Comparison of ENCODE assay signal across 9 cellular contexts in the genomic region with DNA sequence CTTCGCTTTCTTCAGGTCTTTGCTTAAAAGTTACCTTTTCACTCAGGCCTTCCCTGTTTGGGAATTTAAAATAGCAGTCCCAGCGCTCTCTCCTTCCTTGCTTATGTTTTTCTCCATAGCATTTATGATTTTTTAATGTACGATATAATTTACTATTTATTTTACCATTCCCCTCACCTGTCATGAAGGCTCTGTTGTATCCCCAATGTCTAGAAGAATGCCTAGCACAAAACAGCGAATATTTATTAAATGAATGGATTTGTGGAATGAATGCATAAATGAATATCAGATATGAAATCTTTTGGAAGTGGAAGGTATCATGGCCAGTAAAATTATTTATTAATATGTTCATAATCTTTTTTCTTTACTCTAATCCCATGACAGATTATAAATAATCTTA. TPM values are rescaled to one million over a fixed set of nuclear protein-coding genes. Genes with fewer than 3 reads are reported as not detected.
DNase-seq lines count a peak whose midpoint lies in the region; ATAC-seq, FAIRE-seq and TF ChIP-seq lines count a peak whose summit lies in the region.
"Had no signal": no experiment of that assay in that cellular context is flagged by ENCODE, and none has a peak within 500 bp of the region (broad histone marks: within the 10 kb centered on the region; RNA-seq: fewer than 3 reads in every experiment).

No MANE protein-coding gene starts in this region.

- H3K79me2 ChIP-seq in OCI-LY1 (ENCODE audit: insufficient read depth, low read length) (no peaks in the 10 kb centered on the region), endothelial cell of umbilical vein (ENCODE audit: control insufficient read depth, insufficient read depth, low read length) (peaks cover 31% of the 10 kb centered on the region)

- H3K9me3 Mint-ChIP-seq in CD4-positive, alpha-beta T cell = no peaks in the 10 kb centered on the region

- POLR2A ChIA-PET in CD4-positive, alpha-beta T cell (lab: Charles Lee) = interaction anchor here (1.4 to 1.6 kb wide), 2 partner anchors 9 to 98 kb away, joined by 3 to 8 read pairs; partner anchors contain the start of gene EPS15
- POLR2A ChIA-PET in endothelial cell of umbilical vein (lab: Charles Lee) = no interaction called here

- no peaks in the 10 kb centered on the region for H4K20me1 ChIP-seq in OCI-LY1 (ENCODE audit: insufficient read depth, low read length)
- H4K20me1 ChIP-seq in endothelial cell of umbilical vein (replicated peaks; ENCODE audit: control insufficient read depth, extremely low read depth, insufficient read depth, low read length) = no peaks in the 10 kb centered on the region

- peak overlapping the region; percentile 95 for H3K27ac Mint-ChIP-seq in CD4-positive, alpha-beta T cell

- no peaks in the 10 kb centered on the region for H3K27me3 ChIP-seq in CD4-positive, alpha-beta T cell (ENCODE audit: control insufficient read depth, insufficient read depth, low read length)
- H3K27me3 ChIP-seq in OCI-LY1 (ENCODE audit: insufficient read depth, low read length) (no peaks in the 10 kb centered on the region), endothelial cell of umbilical vein (ENCODE audit: control insufficient read depth in 2 of 2, insufficient read depth in 2 of 2, low read length in 2 of 2) (peaks cover 2 to 3% of the 10 kb centered on the region in 2 experiments), pancreas (no peaks in the 10 kb centered on the region)

- H3K4me3 Mint-ChIP-seq in CD4-positive, alpha-beta T cell = peak overlapping the region; percentile 53

- no peak for TF ChIP-seq CTCF in CD4-positive, alpha-beta T cell (IDR thresholded peaks at IDR 0.05)
- no peak for TF ChIP-seq CTCF in OCI-LY1 (IDR thresholded peaks at IDR 0.05; ENCODE audit: low read length)
- TF ChIP-seq CTCF in endothelial cell of umbilical vein (IDR thresholded peaks at IDR 0.05; ENCODE audit: extremely low read depth in 1 of 2, insufficient read depth in 1 of 2, low read depth in 1 of 2, low read length in 2 of 2) = no peak
- TF ChIP-seq CTCF in pancreas (IDR thresholded peaks at IDR 0.05) = no peak
- TF ChIP-seq CTCF in lower leg skin (IDR thresholded peaks at IDR 0.05) = no peak

- peaks cover under 1% of the 10 kb centered on the region for H3K27me3 Mint-ChIP-seq in CD4-positive, alpha-beta T cell

- CTCF ChIA-PET in CD4-positive, alpha-beta T cell (lab: Charles Lee) = interaction anchor here (0.7 kb wide), 1 partner anchor 182 kb away, joined by 5 read pairs; no protein-coding TSS in a partner anchor
- CTCF ChIA-PET in endothelial cell of umbilical vein (lab: Charles Lee) = interaction anchor here (1.1 kb wide), 1 partner anchor 47 kb away, joined by 5 read pairs; no protein-coding TSS in a partner anchor

- peaks cover 41% of the 10 kb centered on the region for H3K4me1 Mint-ChIP-seq in CD4-positive, alpha-beta T cell (ENCODE audit: low read depth)

- H3K9me1 ChIP-seq in endothelial cell of umbilical vein (replicated peaks; ENCODE audit: control insufficient read depth, extremely low read depth, insufficient read depth, low read length) = no peaks in the 10 kb centered on the region

- dilution Hi-C loops in endothelial cell of umbilical vein (cut with MboI; ENCODE audit: extremely low pct_ligation_motif_present, low sequenced_read_pairs) = no loop called here

- BruUV-seq in endothelial cell of umbilical vein (replicated peaks; lab: Mats Ljungman, UMichigan) = no TSS peak

- H3F3A ChIP-seq in OCI-LY1 (ENCODE audit: insufficient read depth, low read length) = no peaks in the 10 kb centered on the region

- 54 to 57% methylated on average over 4 of the region's 4 CpGs for WGBS in pancreas, 2 donors
- 64 to 67% methylated on average over 4 of the region's 4 CpGs for WGBS in lower leg skin, 2 donors

- H3K4me3 ChIP-seq in OCI-LY1 (ENCODE audit: low read depth, low read length, poor library complexity, severe bottlenecking) (peak overlapping the region; percentile 88), endothelial cell of umbilical vein (replicated peaks in 1 of 3; ENCODE audit: insufficient read depth in 1 of 3, low read depth in 1 of 3, low read length in 3 of 3) (peak overlapping the region in 1 of 3 experiments; percentile 4), pancreas (peak overlapping the region; percentile 45 to 86 (median 83)), lower leg skin (ENCODE audit: low read depth, poor library complexity, severe bottlenecking) (no peak overlapping the region)

- TF ChIP-seq POLR2A in endothelial cell of umbilical vein (IDR thresholded peaks at IDR 0.05; ENCODE audit: low read depth, low read length) = no peak
- no peak for TF ChIP-seq POLR2A in lower leg skin (IDR thresholded peaks at IDR 0.05)

- peak overlapping the region; percentile 88; the same call in 1 of the 2 replicates for H2AFZ ChIP-seq in OCI-LY1 (ENCODE audit: low read length)
- peak overlapping the region; percentile 66 for H2AFZ ChIP-seq in endothelial cell of umbilical vein (ENCODE audit: low read depth, low read length)

- no peak for FAIRE-seq in endothelial cell of umbilical vein (lab: Jason Lieb, UNC)
- peak; percentile 9 for FAIRE-seq in pancreas (lab: Jason Lieb, UNC)

- H3K36me3 ChIP-seq in OCI-LY1 (ENCODE audit: insufficient read depth, low read length) (no peaks in the 10 kb centered on the region), endothelial cell of umbilical vein (ENCODE audit: control insufficient read depth in 2 of 2, extremely low read depth in 1 of 2, insufficient read depth in 2 of 2, low read length in 2 of 2) (no peaks in the 10 kb centered on the region), pancreas (no peaks in the 10 kb centered on the region)

- intact Hi-C loops in CD4-positive, alpha-beta T cell (cut with DNase I, micrococcal nuclease) = loop anchor here (2.0 to 5.0 kb wide), 6 partner anchors 99 to 1086 kb away; partner anchors contain the start of genes EPS15 (in 1 of the 2), NRDC (in 1 of the 2) and RNF11 (in 1 of the 2)
- intact Hi-C loops in endothelial cell of umbilical vein (cut with micrococcal nuclease) = loop anchor here (2.0 kb wide), 2 partner anchors 54 to 152 kb away; no protein-coding TSS in a partner anchor
- intact Hi-C loops in pancreas (cut with DNase I) = no loop called here
- intact Hi-C loops in lower leg skin (cut with DNase I; ENCODE audit: low total_unique reads) = no loop called here

- no peak for ATAC-seq in CD4-positive, alpha-beta T cell (ENCODE audit: poor library complexity)
- ATAC-seq in pancreas (no peak), HG03439 (IDR thresholded peaks at IDR 0.05; ENCODE audit: unreplicated experiment) (no peak)

- H3K4me2 ChIP-seq in OCI-LY1 (ENCODE audit: low read length) (peak overlapping the region; percentile 91), endothelial cell of umbilical vein (ENCODE audit: insufficient read depth, low read length) (peak overlapping the region; percentile 47)

- no peak overlapping the region for H3K27ac ChIP-seq in CD4-positive, alpha-beta T cell (ENCODE audit: low read depth, low read length)
- H3K27ac ChIP-seq in OCI-LY1 (ENCODE audit: low read depth, low read length, poor library complexity, severe bottlenecking) (no peak overlapping the region), endothelial cell of umbilical vein (ENCODE audit: insufficient read depth, low read depth, low read length) (no peak overlapping the region), pancreas (no peak overlapping the region)

- no peak overlapping the region for H3K9ac ChIP-seq in OCI-LY1 (ENCODE audit: low read length)
- no peak overlapping the region for H3K9ac ChIP-seq in endothelial cell of umbilical vein (replicated peaks; ENCODE audit: extremely low read depth, insufficient read depth, low read length)

- no peak for DNase-seq in CD4-positive, alpha-beta T cell
- DNase-seq in endothelial cell of umbilical vein (ENCODE audit: low read depth, low spot score) (no peak), pancreas (no peak), cortex of kidney (lab: John Stamatoyannopoulos, UW) (no peak), iPS-NIHi11 (ENCODE audit: low spot score) (no peak), lower leg skin (ENCODE audit: low spot score in 2 of 2) (no peak)

- H3K9me2 ChIP-seq in OCI-LY1 (ENCODE audit: low read depth, low read length) = no peaks in the 10 kb centered on the region

- no peaks in the 10 kb centered on the region for H3K9me3 ChIP-seq in CD4-positive, alpha-beta T cell (ENCODE audit: control insufficient read depth, low read length)
- H3K9me3 ChIP-seq in OCI-LY1 (ENCODE audit: low read length) (no peaks in the 10 kb centered on the region), endothelial cell of umbilical vein (replicated peaks; ENCODE audit: control insufficient read depth, insufficient read depth, low read length) (no peaks in the 10 kb centered on the region), pancreas (no peaks in the 10 kb centered on the region)

- peaks cover 9% of the 10 kb centered on the region for H3K36me3 Mint-ChIP-seq in CD4-positive, alpha-beta T cell (ENCODE audit: low read depth)
- H3K36me3 Mint-ChIP-seq: activated CD8-positive, alpha-beta memory T cell treated with anti-CD3 and anti-CD28 coated beads, Interleukin-2, amount 10 ng/mL, durations not matched to agents 7 days and 5 days had no signal

- H3K4me1 ChIP-seq in OCI-LY1 (ENCODE audit: insufficient read depth, low read length, severe bottlenecking) (peaks cover 21% of the 10 kb centered on the region), endothelial cell of umbilical vein (ENCODE audit: control insufficient read depth, extremely low read depth, insufficient read depth, low read length) (peaks cover 25% of the 10 kb centered on the region), pancreas (peaks cover 0 to 16% (median 0%) of the 10 kb centered on the region in 3 donors)

TF ChIP-seq in endothelial cell of umbilical vein, 7 proteins besides CTCF, POLR2A, EP300 and RAD21 (continues in another document):
- TF ChIP-seq MAX (IDR thresholded peaks at IDR 0.05; ENCODE audit: insufficient read depth, insufficient read length) (no peak), POLR2AphosphoS5 (IDR thresholded peaks at IDR 0.05; ENCODE audit: insufficient read depth, low read depth, low read length) (no peak), EZH2 (IDR thresholded peaks at IDR 0.05; ENCODE audit: borderline replicate concordance, low read depth, low read length, severe bottlenecking) (no peak)

RNA-seq across cellular contexts. Expression of gene OSBPL9, which starts 0.4 kb away (rescaled TPM):
- total RNA-seq in CD4-positive, alpha-beta T cell = 10 to 100 TPM; 35.6 to 36.5 TPM
- total RNA-seq in endothelial cell of umbilical vein (74.8 and 80.3 TPM in 2 replicates), pancreas (10 to 100 TPM; 31.8 to 46.0 (median 35.6) TPM), lower leg skin (10 to 100 TPM; 35.9 to 56.9 (median 46.9) TPM)
- polyA plus RNA-seq in endothelial cell of umbilical vein (46.2 and 52.5 TPM in 2 replicates), pancreas (10 to 100 TPM; 30.7 to 51.0 TPM)
- polyA plus RNA-seq in endothelial cell of umbilical vein (2011; cell fraction: cytosol; rRNA removed) = 55.0 and 58.8 TPM in 2 replicates
- 90.8 and 101 TPM in 2 replicates for polyA plus RNA-seq in endothelial cell of umbilical vein (2011; cell fraction: nucleus; rRNA removed)
- polyA plus RNA-seq in endothelial cell of umbilical vein (2012) = 47.7 and 64.7 TPM in 2 replicates
- 165 and 179 TPM in 2 replicates for polyA minus RNA-seq in endothelial cell of umbilical vein
- polyA minus RNA-seq in endothelial cell of umbilical vein (2011; cell fraction: cytosol; rRNA and poly(A)+ RNA removed) = 50.0 TPM
- polyA minus RNA-seq in endothelial cell of umbilical vein (2011; cell fraction: nucleus; rRNA and poly(A)+ RNA removed) = 155 and 206 TPM in 2 replicates

Comparison
In these comparisons a context has a peak if more than half of its experiments do, and no peak if none do; other contexts are left out.
1. intact Hi-C loops: an anchor here in CD4-positive, alpha-beta T cell (2.0 to 5.0 kb wide) and endothelial cell of umbilical vein (2.0 kb wide); none called in pancreas and lower leg skin.